Comparison of ENCODE assay signal across 8 cellular contexts in the genomic region with DNA sequence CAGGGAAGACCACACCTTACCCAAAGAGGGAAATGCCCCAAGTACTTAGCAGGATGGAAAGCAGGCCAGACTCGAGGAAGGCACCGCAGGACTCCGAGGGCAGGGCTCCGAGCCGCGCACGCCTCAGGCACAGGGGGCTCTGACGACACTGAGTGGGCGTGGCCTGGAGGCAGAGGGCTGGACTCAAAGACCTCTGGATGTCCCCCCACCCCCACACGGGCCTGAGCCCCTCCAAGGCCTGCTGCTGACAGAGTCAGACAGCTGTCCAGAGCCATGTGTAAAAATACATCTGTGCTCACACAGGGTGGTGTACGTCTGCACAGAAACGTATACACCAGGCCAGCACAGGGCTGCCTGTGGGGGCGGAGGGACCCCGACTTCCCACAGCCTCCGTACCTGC. TPM values are rescaled to one million over a fixed set of nuclear protein-coding genes. Genes with fewer than 3 reads are reported as not detected.
DNase-seq lines count a peak whose midpoint lies in the region; ATAC-seq, FAIRE-seq and TF ChIP-seq lines count a peak whose summit lies in the region.

No MANE protein-coding gene starts in this region.

- peaks cover 23% of the 10 kb centered on the region for H3K36me3 Mint-ChIP-seq in activated CD4-positive, alpha-beta T cell treated with anti-CD3 and anti-CD28 coated beads, Interleukin-2, amount 10 ng/mL, durations not matched to agents 24 days and 14 days (ENCODE audit: low read depth)

- H2AFZ ChIP-seq in endothelial cell of umbilical vein (ENCODE audit: low read depth, low read length): no peak overlapping the region

- DNase-seq in AG20443 (ENCODE audit: low spot score): peak; percentile 90
- no peak for DNase-seq in HL-60 (ENCODE audit: low read depth in 1 of 2, low spot score in 1 of 2)
- DNase-seq in activated CD4-positive, alpha-beta T cell treated with anti-CD3 and anti-CD28 coated beads, Interleukin-2, amount 10 ng/mL, durations not matched to agents 24 days and 14 days: peak; percentile 82
- peak; percentile 57 for DNase-seq in endothelial cell of umbilical vein (ENCODE audit: low read depth, low spot score)
- DNase-seq in uterus: no peak
- DNase-seq in anterior cingulate cortex (lab: John Stamatoyannopoulos, UW): no peak

- peaks cover 2 to 18% of the 10 kb centered on the region in 2 experiments for H3K36me3 ChIP-seq in endothelial cell of umbilical vein (ENCODE audit: control insufficient read depth in 2 of 2, extremely low read depth in 1 of 2, insufficient read depth in 2 of 2, low read length in 2 of 2)
- peaks cover 6 to 16% of the 10 kb centered on the region in 2 donors for H3K36me3 ChIP-seq in muscle layer of duodenum (ENCODE audit: control insufficient read depth in 1 of 2, insufficient read depth in 2 of 2, low read length in 2 of 2)
- no peaks in the 10 kb centered on the region for H3K36me3 ChIP-seq in uterus

- POLR2A ChIA-PET in endothelial cell of umbilical vein (lab: Charles Lee): interaction anchor here (0.5 kb wide), 1 partner anchor 905 kb away, joined by 4 read pairs; no protein-coding TSS in a partner anchor

- H3K9me3 Mint-ChIP-seq in activated CD4-positive, alpha-beta T cell treated with anti-CD3 and anti-CD28 coated beads, Interleukin-2, amount 10 ng/mL, durations not matched to agents 24 days and 14 days: no peaks in the 10 kb centered on the region

- H3K9ac ChIP-seq in endothelial cell of umbilical vein (replicated peaks; ENCODE audit: extremely low read depth, insufficient read depth, low read length): peak overlapping the region; percentile 73

- TF ChIP-seq POLR2A in endothelial cell of umbilical vein (IDR thresholded peaks at IDR 0.05; ENCODE audit: low read depth, low read length): no peak
- TF ChIP-seq POLR2A in uterus (IDR thresholded peaks at IDR 0.05): no peak

- dilution Hi-C loops in endothelial cell of umbilical vein (cut with MboI; ENCODE audit: extremely low pct_ligation_motif_present, low sequenced_read_pairs): no loop called here

- TSS peak; percentile 54 for BruUV-seq in endothelial cell of umbilical vein (replicated peaks; lab: Mats Ljungman, UMichigan)

- H3K4me2 ChIP-seq in endothelial cell of umbilical vein (ENCODE audit: insufficient read depth, low read length): peak overlapping the region; percentile 44

- H3K27me3 Mint-ChIP-seq in activated CD4-positive, alpha-beta T cell treated with anti-CD3 and anti-CD28 coated beads, Interleukin-2, amount 10 ng/mL, durations not matched to agents 24 days and 14 days: no peaks in the 10 kb centered on the region

- CTCF ChIA-PET in endothelial cell of umbilical vein (lab: Charles Lee): interaction anchor here (1.0 to 3.0 kb wide), 4 partner anchors 25 to 32 kb away, joined by 3 to 14 read pairs (median 6); no protein-coding TSS in a partner anchor

- no peaks in the 10 kb centered on the region for H3K9me1 ChIP-seq in endothelial cell of umbilical vein (replicated peaks; ENCODE audit: control insufficient read depth, extremely low read depth, insufficient read depth, low read length)

- H3K4me1 Mint-ChIP-seq in activated CD4-positive, alpha-beta T cell treated with anti-CD3 and anti-CD28 coated beads, Interleukin-2, amount 10 ng/mL, durations not matched to agents 24 days and 14 days: peaks cover 28% of the 10 kb centered on the region

- no peak for ATAC-seq in GM19351 (IDR thresholded peaks at IDR 0.05; ENCODE audit: unreplicated experiment)

- H3K4me3 Mint-ChIP-seq in activated CD4-positive, alpha-beta T cell treated with anti-CD3 and anti-CD28 coated beads, Interleukin-2, amount 10 ng/mL, durations not matched to agents 24 days and 14 days: peak overlapping the region; percentile 88

- no peaks in the 10 kb centered on the region for H4K20me1 ChIP-seq in endothelial cell of umbilical vein (replicated peaks; ENCODE audit: control insufficient read depth, extremely low read depth, insufficient read depth, low read length)

- TF ChIP-seq CTCF in HL-60 (IDR thresholded peaks at IDR 0.05; ENCODE audit: insufficient read depth, low read length): no peak
- TF ChIP-seq CTCF in endothelial cell of umbilical vein (IDR thresholded peaks at IDR 0.05; ENCODE audit: extremely low read depth in 1 of 2, insufficient read depth in 1 of 2, low read depth in 1 of 2, low read length in 2 of 2): no peak
- TF ChIP-seq CTCF in uterus (IDR thresholded peaks at IDR 0.05): no peak

- H3K79me2 ChIP-seq in endothelial cell of umbilical vein (ENCODE audit: control insufficient read depth, insufficient read depth, low read length): peaks cover 55% of the 10 kb centered on the region

- FAIRE-seq in endothelial cell of umbilical vein (lab: Jason Lieb, UNC): peak; percentile 90

- H3K27ac ChIP-seq in HL-60 (replicated peaks): no peak overlapping the region
- H3K27ac ChIP-seq in endothelial cell of umbilical vein (ENCODE audit: insufficient read depth, low read depth, low read length): no peak overlapping the region
- peak overlapping the region; percentile 23 for H3K27ac ChIP-seq in muscle layer of duodenum (ENCODE audit: low read length)
- no peak overlapping the region for H3K27ac ChIP-seq in uterus

- no peaks in the 10 kb centered on the region for H3K9me3 ChIP-seq in endothelial cell of umbilical vein (replicated peaks; ENCODE audit: control insufficient read depth, insufficient read depth, low read length)
- H3K9me3 ChIP-seq in muscle layer of duodenum (ENCODE audit: control insufficient read depth in 1 of 2, low read length in 2 of 2): no peaks in the 10 kb centered on the region
- H3K9me3 ChIP-seq in uterus: no peaks in the 10 kb centered on the region

- no peaks in the 10 kb centered on the region for H3K27me3 ChIP-seq in HL-60 (ENCODE audit: insufficient read depth, poor library complexity, severe bottlenecking)
- no peaks in the 10 kb centered on the region for H3K27me3 ChIP-seq in endothelial cell of umbilical vein (ENCODE audit: control insufficient read depth in 2 of 2, insufficient read depth in 2 of 2, low read length in 2 of 2)
- no peaks in the 10 kb centered on the region for H3K27me3 ChIP-seq in muscle layer of duodenum (ENCODE audit: low read depth, low read length)
- no peaks in the 10 kb centered on the region for H3K27me3 ChIP-seq in uterus

- H3K4me1 ChIP-seq in endothelial cell of umbilical vein (ENCODE audit: control insufficient read depth, extremely low read depth, insufficient read depth, low read length) (peaks cover 10% of the 10 kb centered on the region), muscle layer of duodenum (ENCODE audit: control insufficient read depth in 1 of 2, insufficient read depth in 2 of 2, low read length in 2 of 2) (peaks cover 15 to 34% of the 10 kb centered on the region in 2 donors), uterus (peaks cover 0 to 15% of the 10 kb centered on the region in 2 donors)

- intact Hi-C loops in activated CD4-positive, alpha-beta T cell treated with anti-CD3 and anti-CD28 coated beads, Interleukin-2, amount 10 ng/mL, durations not matched to agents 24 days and 14 days (cut with micrococcal nuclease): no loop called here
- intact Hi-C loops in endothelial cell of umbilical vein (cut with micrococcal nuclease) (loop anchor here (2.0 kb wide), 2 partner anchors 25 to 33 kb away; no protein-coding TSS in a partner anchor), uterus (cut with DNase I; ENCODE audit: low total_unique reads) (no loop called here)

- peak overlapping the region; percentile 70 for H3K27ac Mint-ChIP-seq in activated CD4-positive, alpha-beta T cell treated with anti-CD3 and anti-CD28 coated beads, Interleukin-2, amount 10 ng/mL, durations not matched to agents 24 days and 14 days

- H3K4me3 ChIP-seq in HL-60 (replicated peaks; ENCODE audit: insufficient read depth, low read length): peak overlapping the region; percentile 77
- H3K4me3 ChIP-seq in endothelial cell of umbilical vein (replicated peaks in 1 of 3; ENCODE audit: insufficient read depth in 1 of 3, low read depth in 1 of 3, low read length in 3 of 3): peak overlapping the region; percentile 23 to 64 (median 27)
- peak overlapping the region; percentile 78 to 81 for H3K4me3 ChIP-seq in muscle layer of duodenum (ENCODE audit: low read depth in 1 of 2, low read length in 2 of 2)
- peak overlapping the region; percentile 40 to 81 for H3K4me3 ChIP-seq in uterus

RNA-seq across cellular contexts. Expression of a gene that starts 1.4 kb away (rescaled TPM):
- 133 and 143 TPM in 2 replicates for total RNA-seq in activated CD4-positive, alpha-beta T cell treated with anti-CD3 and anti-CD28 coated beads, Interleukin-2, amount 10 ng/mL, durations not matched to agents 24 days and 14 days
- total RNA-seq in endothelial cell of umbilical vein (172 and 191 TPM in 2 replicates), uterus (100 to 1,000 TPM in 2 of 4 donors, 10 to 100 TPM in 2; 42.9 to 121 (median 101) TPM)
- polyA plus RNA-seq in endothelial cell of umbilical vein: 177 and 186 TPM in 2 replicates
- 174 and 199 TPM in 2 replicates for polyA plus RNA-seq in endothelial cell of umbilical vein (2011; cell fraction: cytosol; rRNA removed)
- 309 and 317 TPM in 2 replicates for polyA plus RNA-seq in endothelial cell of umbilical vein (2011; cell fraction: nucleus; rRNA removed)
- polyA plus RNA-seq in endothelial cell of umbilical vein (2012): 128 and 150 TPM in 2 replicates
- polyA minus RNA-seq in endothelial cell of umbilical vein: 156 and 177 TPM in 2 replicates
- 85.6 TPM for polyA minus RNA-seq in endothelial cell of umbilical vein (2011; cell fraction: cytosol; rRNA and poly(A)+ RNA removed)
- polyA minus RNA-seq in endothelial cell of umbilical vein (2011; cell fraction: nucleus; rRNA and poly(A)+ RNA removed): 52.5 and 66.6 TPM in 2 replicates

RNA-seq across cellular contexts. Expression of a gene that starts 6.8 kb away (rescaled TPM):
- total RNA-seq in activated CD4-positive, alpha-beta T cell treated with anti-CD3 and anti-CD28 coated beads, Interleukin-2, amount 10 ng/mL, durations not matched to agents 24 days and 14 days: 4.9 and 5.5 TPM in 2 replicates
- total RNA-seq in endothelial cell of umbilical vein (3.8 and 4.0 TPM in 2 replicates), uterus (1 to 10 TPM in 3 of 4 donors, under 1 TPM in 1; under 0.01 to 8.4 (median 3.9) TPM)
- polyA plus RNA-seq in endothelial cell of umbilical vein: 3.1 and 3.8 TPM in 2 replicates
- polyA plus RNA-seq in endothelial cell of umbilical vein (2011; cell fraction: cytosol; rRNA removed): 1.8 and 2.4 TPM in 2 replicates
- 1.2 and 1.3 TPM in 2 replicates for polyA plus RNA-seq in endothelial cell of umbilical vein (2011; cell fraction: nucleus; rRNA removed)
- 2.0 and 2.6 TPM in 2 replicates for polyA plus RNA-seq in endothelial cell of umbilical vein (2012)
- polyA minus RNA-seq in endothelial cell of umbilical vein: 3.2 and 5.6 TPM in 2 replicates
- polyA minus RNA-seq in endothelial cell of umbilical vein (2011; cell fraction: cytosol; rRNA and poly(A)+ RNA removed): 2.8 TPM
- 1.8 and 2.3 TPM in 2 replicates for polyA minus RNA-seq in endothelial cell of umbilical vein (2011; cell fraction: nucleus; rRNA and poly(A)+ RNA removed)

RNA-seq across cellular contexts. Expression of a gene that starts 41.2 kb away (rescaled TPM):
- 117 and 123 TPM in 2 replicates for total RNA-seq in activated CD4-positive, alpha-beta T cell treated with anti-CD3 and anti-CD28 coated beads, Interleukin-2, amount 10 ng/mL, durations not matched to agents 24 days and 14 days
- total RNA-seq in endothelial cell of umbilical vein: 92.7 and 101 TPM in 2 replicates
- 299 and 364 TPM in 2 replicates for polyA plus RNA-seq in endothelial cell of umbilical vein
- polyA plus RNA-seq in endothelial cell of umbilical vein (2011; cell fraction: cytosol; rRNA removed): 142 and 221 TPM in 2 replicates
- 95.9 and 108 TPM in 2 replicates for polyA plus RNA-seq in endothelial cell of umbilical vein (2011; cell fraction: nucleus; rRNA removed)
- polyA plus RNA-seq in endothelial cell of umbilical vein (2012): 63.8 and 64.6 TPM in 2 replicates
- polyA minus RNA-seq in endothelial cell of umbilical vein: 29.5 and 35.8 TPM in 2 replicates
- polyA minus RNA-seq in endothelial cell of umbilical vein (2011; cell fraction: cytosol; rRNA and poly(A)+ RNA removed): 107 TPM
- polyA minus RNA-seq in endothelial cell of umbilical vein (2011; cell fraction: nucleus; rRNA and poly(A)+ RNA removed): 20.2 and 24.8 TPM in 2 replicates
- 100 to 1,000 TPM in 3 of 4 donors, 10 to 100 TPM in 1; 79.4 to 366 (median 239) TPM for total RNA-seq in uterus

Comparison
In these comparisons a context has a peak if more than half of its experiments do, and no peak if none do; other contexts are left out.
1. DNase-seq: peak in AG20443 (single experiment), activated CD4-positive, alpha-beta T cell treated with anti-CD3 and anti-CD28 coated beads, Interleukin-2, amount 10 ng/mL, durations not matched to agents 24 days and 14 days (single experiment) and endothelial cell of umbilical vein (single experiment); none in HL-60 (0 of 2), uterus (0 of 2) and anterior cingulate cortex (0 of 58).
2. H3K4me3 ChIP-seq: peak in every context shown above with its lines; median percentile 80 in muscle layer of duodenum; 77 in HL-60; 60 in uterus; 27 in endothelial cell of umbilical vein.